Comparison of ENCODE assay signal across 24 cellular contexts in the genomic region with DNA sequence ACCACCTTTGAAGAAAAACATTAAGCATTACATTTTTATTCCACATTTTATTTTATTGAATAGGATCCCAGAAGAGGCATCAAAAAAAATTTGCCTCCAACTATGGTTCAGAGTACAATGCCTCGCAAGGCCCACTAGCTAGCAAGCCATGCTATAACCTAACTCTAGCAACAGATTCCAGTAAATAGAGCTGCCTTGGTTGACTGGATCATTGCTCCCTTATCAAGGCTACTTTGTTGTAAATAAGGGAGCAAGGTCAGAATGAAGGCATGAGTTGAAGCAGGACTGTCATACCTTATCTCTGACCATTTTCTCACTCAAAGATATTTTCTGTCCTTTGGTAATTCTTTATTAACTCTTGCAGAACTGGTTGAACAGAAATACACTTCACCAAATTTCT.
DNase-seq lines count a peak whose midpoint lies in the region; ATAC-seq and TF ChIP-seq lines count a peak whose summit lies in the region.
"Had no signal": no experiment of that assay in that cellular context is flagged by ENCODE, and none has a peak within 500 bp of the region (broad histone marks: within the 10 kb centered on the region; RNA-seq: fewer than 3 reads in every experiment).

No MANE protein-coding gene starts in this region.

- H3K4me3 ChIP-seq in cardiac muscle cell (no peak overlapping the region), left ventricle myocardium inferior (no peak overlapping the region), heart right ventricle (no peak overlapping the region)
- H3K4me3 ChIP-seq: BLaER1, GM12878 had no signal

- H3K9me3 ChIP-seq in cardiac muscle cell (ENCODE audit: low read depth) (no peaks in the 10 kb centered on the region), left ventricle myocardium inferior (replicated peaks) (no peaks in the 10 kb centered on the region), heart right ventricle (no peaks in the 10 kb centered on the region)
- H3K9me3 ChIP-seq: BE2C, BLaER1 had no signal

- H3K27ac ChIP-seq in cardiac muscle cell, result peak overlapping the region; percentile 55
- H3K27ac ChIP-seq in left ventricle myocardium inferior (replicated peaks), result no peak overlapping the region
- H3K27ac ChIP-seq in heart right ventricle, result no peak overlapping the region
- H3K27ac ChIP-seq: BLaER1 had no signal

- WGBS in heart right ventricle, 2 donors, result 58 to 63% methylated on average over 1 of the region's 1 CpG

- H3K27me3 ChIP-seq in cardiac muscle cell (no peaks in the 10 kb centered on the region), left ventricle myocardium inferior (ENCODE audit: low read depth) (no peaks in the 10 kb centered on the region), heart right ventricle (no peaks in the 10 kb centered on the region)
- H3K27me3 ChIP-seq: BE2C, BLaER1 had no signal

- H3K4me1 ChIP-seq in cardiac muscle cell (ENCODE audit: low read depth), result peaks cover 43% of the 10 kb centered on the region
- peaks cover 10% of the 10 kb centered on the region for H3K4me1 ChIP-seq in left ventricle myocardium inferior
- H3K4me1 ChIP-seq in heart right ventricle, result peaks cover 0 to 10% (median 0%) of the 10 kb centered on the region in 9 donors
- H3K4me1 ChIP-seq: BE2C, BLaER1 had no signal

- ATAC-seq in Right ventricle myocardium inferior (peak; percentile 46), heart right ventricle (peak in 6 of 8 donors; percentile 52 to 84 (median 70)), left ventricle myocardium superior (peak; percentile 60)
- ATAC-seq: GM12878 had no signal

- intact Hi-C loops in Right ventricle myocardium inferior (cut with DNase I), result no loop called here
- intact Hi-C loops in cardiac septum (cut with DNase I), result no loop called here
- intact Hi-C loops in left ventricle myocardium inferior (cut with micrococcal nuclease), result no loop called here
- intact Hi-C loops in heart right ventricle (cut with DNase I), result loop anchor here in 1 of 10 donors (1.0 kb wide), 1 partner anchor 44 kb away; no protein-coding TSS in a partner anchor
- intact Hi-C loops in left ventricle myocardium superior (cut with micrococcal nuclease), result no loop called here

- H3K36me3 ChIP-seq in cardiac muscle cell (no peaks in the 10 kb centered on the region), left ventricle myocardium inferior (no peaks in the 10 kb centered on the region), heart right ventricle (no peaks in the 10 kb centered on the region)
- H3K36me3 ChIP-seq: BE2C, BLaER1 had no signal

- TF ChIP-seq CTCF in cardiac muscle cell (IDR thresholded peaks at IDR 0.05; ENCODE audit: low read depth, low read length), result no peak
- no peak for TF ChIP-seq CTCF in left ventricle myocardium inferior (IDR thresholded peaks at IDR 0.05; ENCODE audit: borderline replicate concordance)
- no peak for TF ChIP-seq CTCF in heart right ventricle (IDR thresholded peaks at IDR 0.05)

- DNase-seq in Right ventricle myocardium inferior (ENCODE audit: missing footprints) (no peak), cardiac septum (ENCODE audit: low spot score) (no peak), cardiac muscle cell (ENCODE audit: low read depth in 1 of 2, low spot score in 1 of 2) (peak in 1 of 2 donors; percentile 52), left ventricle myocardium inferior (no peak), heart right ventricle (no peak), left ventricle myocardium superior (no peak), ureter (ENCODE audit: low spot score) (no peak)
- DNase-seq: 8988T; ACHN; BE2C; C1 segment of cervical spinal cord; CD4-positive, alpha-beta memory T cell; CD4-positive, CD25-positive, alpha-beta regulatory T cell; CD8-positive, alpha-beta memory T cell; COR-L47; DMS 273 treated with DMSO at 0.1 percent for 48 hours; DMS153; DMS53; DMS79; DND-41; EL; GDM1 had no signal
